In the genomic region with DNA sequence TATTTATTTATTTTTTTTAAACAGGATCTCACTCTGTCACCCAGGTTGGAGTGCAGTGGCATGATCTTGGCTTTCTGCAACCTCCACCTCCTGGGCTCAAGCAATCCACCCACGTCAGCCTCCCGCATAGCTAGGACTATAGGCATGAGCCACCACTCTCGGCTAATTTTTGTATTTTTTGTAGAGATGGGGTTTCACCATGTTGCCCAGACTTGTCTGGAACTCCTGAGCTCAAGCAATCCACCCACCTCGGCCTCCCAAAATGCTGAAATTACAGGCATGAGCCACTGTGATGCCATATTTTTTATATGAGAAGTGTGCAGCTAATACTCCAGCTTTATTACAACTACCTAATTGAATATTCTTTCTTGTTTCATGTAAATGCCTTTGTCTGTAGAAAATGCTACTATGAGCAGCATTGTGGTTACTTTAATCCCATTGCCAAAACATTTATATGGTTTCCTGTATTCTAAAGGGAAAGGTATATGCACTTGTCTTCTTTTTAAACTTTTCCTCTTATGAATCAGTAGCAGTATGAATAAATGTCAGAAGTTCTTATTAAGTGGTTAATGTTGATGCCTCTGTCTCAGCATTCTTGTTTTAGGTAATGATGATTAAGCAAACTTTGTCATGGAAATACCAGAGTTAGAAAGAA, we compare ENCODE assay signal across 20 cellular contexts. TPM values are rescaled to one million over a fixed set of nuclear protein-coding genes. Genes with fewer than 3 reads are reported as not detected.
DNase-seq lines count a peak whose midpoint lies in the region; ATAC-seq lines count a peak whose summit lies in the region.
"Had no signal": no experiment of that assay in that cellular context is flagged by ENCODE, and none has a peak within 500 bp of the region (broad histone marks: within the 10 kb centered on the region; RNA-seq: fewer than 3 reads in every experiment).

No MANE protein-coding gene starts in this region.

- CTCF ChIA-PET in activated CD4-positive, alpha-beta T cell treated with anti-CD3 and anti-CD28 coated beads for 36 hours (lab: Charles Lee) = interaction anchor here (0.8 to 1.2 kb wide), 4 partner anchors 19 to 299 kb away, joined by 3 to 5 read pairs (median 4); no protein-coding TSS in a partner anchor
- CTCF ChIA-PET in activated naive CD4-positive, alpha-beta T cell treated with anti-CD3 and anti-CD28 coated beads, Interleukin-2, amount 10 ng/mL, durations not matched to agents 7 days and 5 days (lab: Charles Lee) = no interaction called here

- peaks cover 19% of the 10 kb centered on the region for H3K4me1 Mint-ChIP-seq in activated CD4-positive, alpha-beta T cell treated with anti-CD3 and anti-CD28 coated beads for 36 hours
- H3K4me1 Mint-ChIP-seq in activated naive CD4-positive, alpha-beta T cell treated with anti-CD3 and anti-CD28 coated beads, Interleukin-2, amount 10 ng/mL, durations not matched to agents 7 days and 5 days = peaks cover 3% of the 10 kb centered on the region
- peaks cover 52% of the 10 kb centered on the region for H3K4me1 Mint-ChIP-seq in activated T-cell treated with anti-CD3 and anti-CD28 coated beads, Interleukin-2, amount 50 U/mL, for 72 hours (ENCODE audit: low read depth)
- H3K4me1 Mint-ChIP-seq in stimulated activated naive B cell treated with anti-CD40 and anti-IgM and Interleukin-4, amounts not matched to agents 10 μg/mL and 1 μg/mL and 100 μg/mL, for 72 hours = peaks cover 3 to 15% of the 10 kb centered on the region in 2 donors

- POLR2A ChIA-PET in activated CD4-positive, alpha-beta T cell treated with anti-CD3 and anti-CD28 coated beads for 36 hours (lab: Charles Lee) = interaction anchor here (0.6 to 0.8 kb wide), 2 partner anchors 9 to 306 kb away, joined by 3 read pairs; partner anchors contain the start of gene BCL2L11

- intact Hi-C loops in activated CD4-positive, alpha-beta T cell treated with anti-CD3 and anti-CD28 coated beads for 36 hours (cut with DNase I, micrococcal nuclease) = loop anchor here (1.0 to 10.0 kb wide), 5 partner anchors 19 to 594 kb away; no protein-coding TSS in a partner anchor

- ATAC-seq in activated CD4-positive, alpha-beta T cell treated with anti-CD3 and anti-CD28 coated beads for 36 hours = peak; percentile 25
- ATAC-seq in activated T-cell treated with anti-CD3 and anti-CD28 coated beads, Interleukin-2, amount 50 U/mL, for 72 hours (replicated peaks in 1 of 2) = peak; percentile 20 to 37
- no peak for ATAC-seq in stimulated activated naive B cell treated with anti-CD40 and anti-IgM and Interleukin-4, amounts not matched to agents 10 μg/mL and 1 μg/mL and 100 μg/mL, for 72 hours (replicated peaks)

- no peaks in the 10 kb centered on the region for H3K36me3 Mint-ChIP-seq in activated CD4-positive, alpha-beta T cell treated with anti-CD3 and anti-CD28 coated beads for 36 hours (ENCODE audit: low read depth)
- H3K36me3 Mint-ChIP-seq in activated naive CD4-positive, alpha-beta T cell treated with anti-CD3 and anti-CD28 coated beads, Interleukin-2, amount 10 ng/mL, durations not matched to agents 7 days and 5 days = no peaks in the 10 kb centered on the region
- H3K36me3 Mint-ChIP-seq in activated T-cell treated with anti-CD3 and anti-CD28 coated beads, Interleukin-2, amount 50 U/mL, for 72 hours (ENCODE audit: insufficient read depth in 2 of 2) = peaks cover 1 to 2% of the 10 kb centered on the region in 2 donors
- peaks cover 0 to 2% of the 10 kb centered on the region in 2 donors for H3K36me3 Mint-ChIP-seq in stimulated activated naive B cell treated with anti-CD40 and anti-IgM and Interleukin-4, amounts not matched to agents 10 μg/mL and 1 μg/mL and 100 μg/mL, for 72 hours
- H3K36me3 Mint-ChIP-seq: CD4-positive, alpha-beta memory T cell had no signal

- peaks cover 51% of the 10 kb centered on the region for H3K27me3 Mint-ChIP-seq in activated CD4-positive, alpha-beta T cell treated with anti-CD3 and anti-CD28 coated beads for 36 hours
- peaks cover 80% of the 10 kb centered on the region for H3K27me3 Mint-ChIP-seq in activated naive CD4-positive, alpha-beta T cell treated with anti-CD3 and anti-CD28 coated beads, Interleukin-2, amount 10 ng/mL, durations not matched to agents 7 days and 5 days
- peaks cover 72% of the 10 kb centered on the region for H3K27me3 Mint-ChIP-seq in activated T-cell treated with anti-CD3 and anti-CD28 coated beads, Interleukin-2, amount 50 U/mL, for 72 hours (ENCODE audit: low read depth)
- H3K27me3 Mint-ChIP-seq in stimulated activated naive B cell treated with anti-CD40 and anti-IgM and Interleukin-4, amounts not matched to agents 10 μg/mL and 1 μg/mL and 100 μg/mL, for 72 hours = peaks cover 6 to 20% of the 10 kb centered on the region in 2 donors

- no peaks in the 10 kb centered on the region for H3K9me3 Mint-ChIP-seq in activated CD4-positive, alpha-beta T cell treated with anti-CD3 and anti-CD28 coated beads for 36 hours (ENCODE audit: low read depth)
- H3K9me3 Mint-ChIP-seq in activated naive CD4-positive, alpha-beta T cell treated with anti-CD3 and anti-CD28 coated beads, Interleukin-2, amount 10 ng/mL, durations not matched to agents 7 days and 5 days = no peaks in the 10 kb centered on the region
- no peaks in the 10 kb centered on the region for H3K9me3 Mint-ChIP-seq in activated T-cell treated with anti-CD3 and anti-CD28 coated beads, Interleukin-2, amount 50 U/mL, for 72 hours
- peaks cover 0 to 2% of the 10 kb centered on the region in 2 donors for H3K9me3 Mint-ChIP-seq in stimulated activated naive B cell treated with anti-CD40 and anti-IgM and Interleukin-4, amounts not matched to agents 10 μg/mL and 1 μg/mL and 100 μg/mL, for 72 hours
- H3K9me3 Mint-ChIP-seq: CD4-positive, alpha-beta memory T cell; HFFc6 had no signal

- H3K4me3 Mint-ChIP-seq in activated CD4-positive, alpha-beta T cell treated with anti-CD3 and anti-CD28 coated beads for 36 hours = no peak overlapping the region
- no peak overlapping the region for H3K4me3 Mint-ChIP-seq in activated naive CD4-positive, alpha-beta T cell treated with anti-CD3 and anti-CD28 coated beads, Interleukin-2, amount 10 ng/mL, durations not matched to agents 7 days and 5 days
- H3K4me3 Mint-ChIP-seq in activated T-cell treated with anti-CD3 and anti-CD28 coated beads, Interleukin-2, amount 50 U/mL, for 72 hours = peak overlapping the region in 1 of 2 donors; percentile 26
- H3K4me3 Mint-ChIP-seq in stimulated activated naive B cell treated with anti-CD40 and anti-IgM and Interleukin-4, amounts not matched to agents 10 μg/mL and 1 μg/mL and 100 μg/mL, for 72 hours = no peak overlapping the region
- H3K4me3 Mint-ChIP-seq: CD4-positive, alpha-beta memory T cell; HFFc6 had no signal

- DNase-seq in activated CD4-positive, alpha-beta T cell treated with anti-CD3 and anti-CD28 coated beads for 36 hours = peak; percentile 34
- DNase-seq in activated CD4-positive, alpha-beta T cell treated with anti-CD3 and anti-CD28 coated beads for 1 hour = no peak
- peak; percentile 46 for DNase-seq in activated naive CD4-positive, alpha-beta T cell treated with Interleukin-2 at 50 U/mL for 16 hours
- DNase-seq in activated naive CD4-positive, alpha-beta T cell treated with anti-CD3 and anti-CD28 coated beads, Interleukin-2, amount 10 ng/mL, durations not matched to agents 7 days and 5 days = no peak
- no peak for DNase-seq in activated T-cell treated with anti-CD3 and anti-CD28 coated beads, Interleukin-2, amount 50 U/mL, for 72 hours
- DNase-seq in stimulated activated naive B cell treated with anti-CD40 and anti-IgM and Interleukin-4, amounts not matched to agents 10 μg/mL and 1 μg/mL and 100 μg/mL, for 72 hours = no peak
- DNase-seq in CD1c-positive myeloid dendritic cell (ENCODE audit: extremely low spot score) (no peak), NCI-H446 treated with DMSO at 0.1 percent for 48 hours (lab: John Stamatoyannopoulos, UW) (no peak)
- DNase-seq: 8988T; BE2C; Calu3; CD4-positive, alpha-beta memory T cell; DMS53; HFFc6; KBM-7; MV-4-11; NCI-H1417; NCI-H1930; NCI-H748 treated with DMSO at 0.1 percent for 48 hours; RPMI8226 had no signal

- no peak overlapping the region for H3K27ac Mint-ChIP-seq in activated CD4-positive, alpha-beta T cell treated with anti-CD3 and anti-CD28 coated beads for 36 hours
- H3K27ac Mint-ChIP-seq in activated naive CD4-positive, alpha-beta T cell treated with anti-CD3 and anti-CD28 coated beads, Interleukin-2, amount 10 ng/mL, durations not matched to agents 7 days and 5 days = no peak overlapping the region
- H3K27ac Mint-ChIP-seq in activated T-cell treated with anti-CD3 and anti-CD28 coated beads, Interleukin-2, amount 50 U/mL, for 72 hours = no peak overlapping the region
- peak overlapping the region; percentile 47 for H3K27ac Mint-ChIP-seq in stimulated activated naive B cell treated with anti-CD40 and anti-IgM and Interleukin-4, amounts not matched to agents 10 μg/mL and 1 μg/mL and 100 μg/mL, for 72 hours
- H3K27ac Mint-ChIP-seq: HFFc6 had no signal

RNA-seq across cellular contexts. Expression of gene BCL2L11, which starts 9.5 kb away (rescaled TPM):
- total RNA-seq in activated CD4-positive, alpha-beta T cell treated with anti-CD3 and anti-CD28 coated beads for 36 hours = 10 to 100 TPM; 18.2 to 28.6 TPM
- total RNA-seq in activated T-cell treated with anti-CD3 and anti-CD28 coated beads, Interleukin-2, amount 50 U/mL, for 72 hours = 10 to 100 TPM; 35.4 to 36.0 TPM

Comparison
In these comparisons a context has a peak if more than half of its experiments do, and no peak if none do; other contexts are left out.
1. DNase-seq: peak in activated CD4-positive, alpha-beta T cell treated with anti-CD3 and anti-CD28 coated beads for 36 hours (single experiment) and activated naive CD4-positive, alpha-beta T cell treated with Interleukin-2 at 50 U/mL for 16 hours (single experiment); none in activated CD4-positive, alpha-beta T cell treated with anti-CD3 and anti-CD28 coated beads for 1 hour (single experiment), activated naive CD4-positive, alpha-beta T cell treated with anti-CD3 and anti-CD28 coated beads, Interleukin-2, amount 10 ng/mL, durations not matched to agents 7 days and 5 days (single experiment), activated T-cell treated with anti-CD3 and anti-CD28 coated beads, Interleukin-2, amount 50 U/mL, for 72 hours (0 of 2), stimulated activated naive B cell treated with anti-CD40 and anti-IgM and Interleukin-4, amounts not matched to agents 10 μg/mL and 1 μg/mL and 100 μg/mL, for 72 hours (single experiment), CD1c-positive myeloid dendritic cell (single experiment) and NCI-H446 treated with DMSO at 0.1 percent for 48 hours (single experiment).
2. ATAC-seq: peak in activated CD4-positive, alpha-beta T cell treated with anti-CD3 and anti-CD28 coated beads for 36 hours (single experiment) and activated T-cell treated with anti-CD3 and anti-CD28 coated beads, Interleukin-2, amount 50 U/mL, for 72 hours (2 of 2); none in stimulated activated naive B cell treated with anti-CD40 and anti-IgM and Interleukin-4, amounts not matched to agents 10 μg/mL and 1 μg/mL and 100 μg/mL, for 72 hours (0 of 2).